ENCODE assay signal across 18 cellular contexts in genomic region chr18:59372975-59373374, GRCh38. TPM values are rescaled to one million over a fixed set of nuclear protein-coding genes. Genes with fewer than 3 reads are reported as not detected.
DNase-seq lines count a peak whose midpoint lies in the region; ATAC-seq and TF ChIP-seq lines count a peak whose summit lies in the region.
"Had no signal": no experiment of that assay in that cellular context is flagged by ENCODE, and none has a peak within 500 bp of the region (broad histone marks: within the 10 kb centered on the region; RNA-seq: fewer than 3 reads in every experiment).

No MANE protein-coding gene starts in this region.

- H3K9me3 ChIP-seq in neuronal stem cell (replicated peaks in 1 of 2; ENCODE audit: control insufficient read depth in 2 of 2, insufficient read depth in 1 of 2, low read depth in 1 of 2, low read length in 2 of 2) (no peaks in the 10 kb centered on the region), WERI-Rb-1 (ENCODE audit: severe bottlenecking) (peaks cover 5% of the 10 kb centered on the region)
- H3K9me3 ChIP-seq: A549, Caco-2 had no signal

- no peak overlapping the region for H2BK12ac ChIP-seq in neuronal stem cell (ENCODE audit: low read length)

- H3K4me1 ChIP-seq in neuronal stem cell (ENCODE audit: control insufficient read depth in 2 of 2, insufficient read depth in 1 of 2, low read depth in 1 of 2, low read length in 2 of 2), result peaks cover 9 to 24% of the 10 kb centered on the region in 2 donors
- H3K4me1 ChIP-seq: A549, Caco-2 had no signal

- no peak overlapping the region for H4K91ac ChIP-seq in neuronal stem cell (ENCODE audit: low read depth, low read length, poor library complexity)

- no peak overlapping the region for H3K4me2 ChIP-seq in neuronal stem cell (ENCODE audit: insufficient read depth, low read length, poor library complexity, severe bottlenecking)
- H3K4me2 ChIP-seq: A549 had no signal

- H3K4me3 ChIP-seq in kidney epithelial cell (ENCODE audit: low read depth, low read length) (no peak overlapping the region), neuronal stem cell (ENCODE audit: low read length in 2 of 2) (no peak overlapping the region), WERI-Rb-1 (ENCODE audit: low read depth, low read length) (no peak overlapping the region)
- H3K4me3 ChIP-seq: A549 had no signal

- H3K36me3 ChIP-seq in kidney epithelial cell (ENCODE audit: control insufficient read depth, insufficient read depth, low read length), result no peaks in the 10 kb centered on the region
- no peaks in the 10 kb centered on the region for H3K36me3 ChIP-seq in neuronal stem cell (replicated peaks in 1 of 2; ENCODE audit: control insufficient read depth in 2 of 2, insufficient read depth in 2 of 2, low read length in 2 of 2)
- no peaks in the 10 kb centered on the region for H3K36me3 ChIP-seq in WERI-Rb-1

- no peak overlapping the region for H3K4ac ChIP-seq in neuronal stem cell (ENCODE audit: low read length)

- WGBS in neuronal stem cell (ENCODE audit: extremely low coverage in 2 of 2, insufficient read length in 2 of 2, insufficient replicate concordance in 1 of 2), 2 donors, result no CpG with 5 or more reads among the region's 2 CpGs

- TF ChIP-seq CTCF in kidney epithelial cell (IDR thresholded peaks at IDR 0.05; ENCODE audit: insufficient read depth, low read length, poor library complexity, severe bottlenecking), result no peak
- no peak for TF ChIP-seq CTCF in GM20000 (IDR thresholded peaks at IDR 0.05; ENCODE audit: extremely low read depth, missing control alignments)
- no peak for TF ChIP-seq CTCF in WERI-Rb-1 (IDR thresholded peaks at IDR 0.05; ENCODE audit: low read depth, low read length)

- no peak overlapping the region for H3K23ac ChIP-seq in neuronal stem cell (ENCODE audit: low read depth, low read length, poor library complexity)

- peak overlapping the region; percentile 29 for H3K27ac ChIP-seq in neuronal stem cell (replicated peaks; ENCODE audit: low read length)
- no peak overlapping the region for H3K27ac ChIP-seq in WERI-Rb-1
- H3K27ac ChIP-seq: 22Rv1, A549, C4-2B had no signal

- no peak overlapping the region for H2BK5ac ChIP-seq in neuronal stem cell (ENCODE audit: low read length)

- no peak overlapping the region for H2BK120ac ChIP-seq in neuronal stem cell (ENCODE audit: low read depth, low read length)

- H3K18ac ChIP-seq in neuronal stem cell (ENCODE audit: low read length), result no peak overlapping the region

- no peaks in the 10 kb centered on the region for H3K79me1 ChIP-seq in neuronal stem cell (ENCODE audit: low read depth, low read length)

- DNase-seq in NCI-H345 (lab: John Stamatoyannopoulos, UW) (peak; percentile 4), NCI-H345 treated with DMSO at 0.1 percent for 48 hours (lab: John Stamatoyannopoulos, UW; ENCODE audit: unreplicated experiment) (no peak), kidney epithelial cell (ENCODE audit: low read depth) (peak; percentile 28), neuronal stem cell (ENCODE audit: low spot score) (no peak), GM20000 (ENCODE audit: low spot score) (no peak), left lobe of liver (ENCODE audit: low spot score) (no peak), WERI-Rb-1 (no peak)
- DNase-seq: AML-193; Caco-2; CD4-positive, alpha-beta T cell; H9 had no signal

- H2AK5ac ChIP-seq in neuronal stem cell (ENCODE audit: low read depth, low read length), result no peak overlapping the region

- H2AFZ ChIP-seq in neuronal stem cell (ENCODE audit: low read length), result peak overlapping the region; percentile 6

- H4K8ac ChIP-seq in neuronal stem cell (ENCODE audit: low read depth, low read length), result no peak overlapping the region

- ATAC-seq in left lobe of liver, result no peak
- ATAC-seq: A549, HepG2 had no signal

- no peak overlapping the region for H3K14ac ChIP-seq in neuronal stem cell (ENCODE audit: low read length)

- H3K27me3 ChIP-seq in kidney epithelial cell (ENCODE audit: control insufficient read depth, insufficient read depth, low read length), result no peaks in the 10 kb centered on the region
- H3K27me3 ChIP-seq in neuronal stem cell (ENCODE audit: control insufficient read depth in 3 of 3, insufficient read depth in 3 of 3, low read depth in 1 of 3, low read length in 3 of 3), result peaks cover 0 to 33% (median 0%) of the 10 kb centered on the region in 3 experiments
- H3K27me3 ChIP-seq in WERI-Rb-1 (ENCODE audit: insufficient read depth, low read depth, severe bottlenecking), result no peaks in the 10 kb centered on the region

- H2BK15ac ChIP-seq in neuronal stem cell (ENCODE audit: low read length), result no peak overlapping the region

- H3K9ac ChIP-seq in neuronal stem cell (ENCODE audit: low read depth, low read length, poor library complexity), result no peak overlapping the region

RNA-seq across cellular contexts. Expression of gene LMAN1, which starts 13.9 kb away (rescaled TPM):
- 118 and 127 TPM in 2 replicates for total RNA-seq in kidney epithelial cell
- polyA plus RNA-seq in neuronal stem cell (2013, experiment 1 of 2), result 211 TPM
- polyA plus RNA-seq in neuronal stem cell (2013, experiment 2 of 2), result 227 TPM
- 118 TPM for total RNA-seq in left lobe of liver

RNA-seq across cellular contexts. Expression of gene CPLX4, which starts 54.5 kb away (rescaled TPM):
- total RNA-seq in kidney epithelial cell (not detected in 2 replicates), left lobe of liver (not detected)
- 0.60 TPM for polyA plus RNA-seq in neuronal stem cell (2013, experiment 1 of 2)
- 0.43 TPM for polyA plus RNA-seq in neuronal stem cell (2013, experiment 2 of 2)
- total RNA-seq: Caco-2; CD4-positive, alpha-beta T cell; H1; H9; HepG2 had no signal
- polyA plus RNA-seq: A549, BJ, H1, HepG2, IgD-negative memory B cell had no signal

Comparison
In these comparisons a context has a peak if more than half of its experiments do, and no peak if none do; other contexts are left out.
1. DNase-seq: peak in NCI-H345 (single experiment) and kidney epithelial cell (single experiment); none in NCI-H345 treated with DMSO at 0.1 percent for 48 hours (single experiment), neuronal stem cell (single experiment), GM20000 (single experiment), left lobe of liver (single experiment) and WERI-Rb-1 (single experiment).